ENCODE assay signal across 8 cellular contexts in genomic region chr12:48925218-48925871, GRCh38. TPM values are rescaled to one million over a fixed set of nuclear protein-coding genes. Genes with fewer than 3 reads are reported as not detected.
DNase-seq lines count a peak whose midpoint lies in the region; ATAC-seq and TF ChIP-seq lines count a peak whose summit lies in the region.

Gene FKBP11, minus strand, starts transcription at chr12:48925492. Its CDS starts 64 bp downstream, at chr12:48925428.

- peak within 1 kb of the TSS; percentile 87 for H3K4me3 ChIP-seq in BE2C (ENCODE audit: low read depth, low read length)

- peak; percentile 67 for ATAC-seq in GM19438 (IDR thresholded peaks at IDR 0.05; ENCODE audit: low read depth, unreplicated experiment)

- H3K9me3 ChIP-seq in BE2C: no peaks in the 10 kb centered on the region

- no peaks in the 10 kb centered on the region for H3K27me3 ChIP-seq in BE2C

- no peaks in the 10 kb centered on the region for H3K4me1 ChIP-seq in BE2C

- peaks cover 5% of the 10 kb centered on the region; the same call in 1 of the 2 replicates for H3K36me3 ChIP-seq in BE2C

- peak; percentile 59 for DNase-seq in BE2C
- peak in 44 of 76 experiments; percentile 2 to 49 (median 28) for DNase-seq in HUDEP-2 (lab: John Stamatoyannopoulos, UW; ENCODE audit: unreplicated experiment in 76 of 76)
- peak; percentile 63 for DNase-seq in activated CD4-positive, alpha-beta T cell treated with anti-CD3 and anti-CD28 coated beads, Interleukin-2, amount 50 U/mL, for 1 hour
- DNase-seq in ecto neural progenitor cell (ENCODE audit: low spot score): peak; percentile 77
- peak; percentile 21 for DNase-seq in medulla oblongata (ENCODE audit: extremely low spot score)
- peak; percentile 55 for DNase-seq in stimulated activated CD8-positive, alpha-beta memory T cell treated with anti-CD3 and anti-CD28 coated beads, Interleukin-15, amount 100 ng/mL, for 24 hours (ENCODE audit: low read depth)
- no peak for DNase-seq in NCI-H510A treated with DMSO at 0.1 percent for 48 hours (lab: John Stamatoyannopoulos, UW)

- TF ChIP-seq CTCF in BE2C (IDR thresholded peaks at IDR 0.05; ENCODE audit: low read depth, low read length): no peak

RNA-seq across cellular contexts. Expression of gene FKBP11, which starts in this region (rescaled TPM):
- 19.7 TPM for polyA plus RNA-seq in BE2C (2012; ENCODE audit: insufficient read depth, insufficient read length, low read depth)
